ENCODE assay signal across 1 cellular context in the genomic region with DNA sequence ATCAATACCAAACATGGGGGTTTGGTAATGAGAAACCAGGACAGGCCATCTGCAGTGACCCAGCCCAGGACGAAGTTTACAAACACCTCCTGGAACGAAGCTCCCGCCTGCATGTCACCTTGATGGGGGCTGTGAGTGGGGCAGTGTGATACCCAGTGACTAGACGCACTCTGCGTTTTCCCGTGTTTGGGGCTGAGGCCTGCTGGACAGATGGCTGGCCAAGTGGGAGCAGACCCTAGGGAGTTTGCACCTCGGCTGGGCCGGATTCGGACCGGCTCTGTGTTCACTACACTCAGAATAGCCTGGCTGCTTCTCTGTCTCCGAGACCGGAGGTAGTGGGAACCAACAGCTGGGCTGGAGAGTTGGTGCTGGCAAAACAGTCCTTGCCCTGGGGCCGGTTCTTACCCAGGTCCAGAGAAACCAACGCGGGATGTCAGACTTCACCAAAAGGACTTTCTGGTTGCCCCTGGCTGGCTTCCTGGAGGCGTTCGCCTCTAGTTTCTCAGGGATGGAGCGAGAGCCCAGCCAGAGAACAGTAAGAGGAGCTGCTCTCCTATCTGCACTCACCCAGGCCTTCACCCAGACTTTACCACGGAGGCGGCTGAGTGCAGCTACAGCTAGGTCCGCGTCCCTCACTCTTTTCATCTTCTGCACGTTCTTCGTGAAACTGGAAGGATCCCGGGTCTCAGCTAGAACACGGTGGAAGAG.
TF ChIP-seq lines count a peak whose summit lies in the region.

No MANE protein-coding gene starts in this region.

TF ChIP-seq in K562, 482 proteins besides CTCF, POLR2A, EP300 and RAD21:
- TF ChIP-seq RBM22 (IDR thresholded peaks at IDR 0.05; ENCODE audit: low read depth, low read length, poor library complexity, severe bottlenecking) (no peak), MCM5 (IDR thresholded peaks at IDR 0.05; ENCODE audit: low read depth) (no peak), TSHZ1 (CRISPR knock-in tag; IDR thresholded peaks at IDR 0.05) (no peak), POLR2AphosphoS5 (IDR thresholded peaks at IDR 0.05; ENCODE audit: control insufficient read depth, insufficient read depth, low read depth, low read length) (0 out of 2 replicates have a peak, but pooled peaks have one; percentile 16), HMBOX1 (IDR thresholded peaks at IDR 0.05) (no peak), MECOM (CRISPR knock-in tag; IDR thresholded peaks at IDR 0.05) (no peak), YBX1 (IDR thresholded peaks at IDR 0.05) (no peak), POLR2G (IDR thresholded peaks at IDR 0.05; ENCODE audit: low read depth, low read length) (0 out of 2 replicates have a peak, but pooled peaks have one; percentile 16), NCOA6 (IDR thresholded peaks at IDR 0.05) (no peak)
- TF ChIP-seq, protein P1, sequence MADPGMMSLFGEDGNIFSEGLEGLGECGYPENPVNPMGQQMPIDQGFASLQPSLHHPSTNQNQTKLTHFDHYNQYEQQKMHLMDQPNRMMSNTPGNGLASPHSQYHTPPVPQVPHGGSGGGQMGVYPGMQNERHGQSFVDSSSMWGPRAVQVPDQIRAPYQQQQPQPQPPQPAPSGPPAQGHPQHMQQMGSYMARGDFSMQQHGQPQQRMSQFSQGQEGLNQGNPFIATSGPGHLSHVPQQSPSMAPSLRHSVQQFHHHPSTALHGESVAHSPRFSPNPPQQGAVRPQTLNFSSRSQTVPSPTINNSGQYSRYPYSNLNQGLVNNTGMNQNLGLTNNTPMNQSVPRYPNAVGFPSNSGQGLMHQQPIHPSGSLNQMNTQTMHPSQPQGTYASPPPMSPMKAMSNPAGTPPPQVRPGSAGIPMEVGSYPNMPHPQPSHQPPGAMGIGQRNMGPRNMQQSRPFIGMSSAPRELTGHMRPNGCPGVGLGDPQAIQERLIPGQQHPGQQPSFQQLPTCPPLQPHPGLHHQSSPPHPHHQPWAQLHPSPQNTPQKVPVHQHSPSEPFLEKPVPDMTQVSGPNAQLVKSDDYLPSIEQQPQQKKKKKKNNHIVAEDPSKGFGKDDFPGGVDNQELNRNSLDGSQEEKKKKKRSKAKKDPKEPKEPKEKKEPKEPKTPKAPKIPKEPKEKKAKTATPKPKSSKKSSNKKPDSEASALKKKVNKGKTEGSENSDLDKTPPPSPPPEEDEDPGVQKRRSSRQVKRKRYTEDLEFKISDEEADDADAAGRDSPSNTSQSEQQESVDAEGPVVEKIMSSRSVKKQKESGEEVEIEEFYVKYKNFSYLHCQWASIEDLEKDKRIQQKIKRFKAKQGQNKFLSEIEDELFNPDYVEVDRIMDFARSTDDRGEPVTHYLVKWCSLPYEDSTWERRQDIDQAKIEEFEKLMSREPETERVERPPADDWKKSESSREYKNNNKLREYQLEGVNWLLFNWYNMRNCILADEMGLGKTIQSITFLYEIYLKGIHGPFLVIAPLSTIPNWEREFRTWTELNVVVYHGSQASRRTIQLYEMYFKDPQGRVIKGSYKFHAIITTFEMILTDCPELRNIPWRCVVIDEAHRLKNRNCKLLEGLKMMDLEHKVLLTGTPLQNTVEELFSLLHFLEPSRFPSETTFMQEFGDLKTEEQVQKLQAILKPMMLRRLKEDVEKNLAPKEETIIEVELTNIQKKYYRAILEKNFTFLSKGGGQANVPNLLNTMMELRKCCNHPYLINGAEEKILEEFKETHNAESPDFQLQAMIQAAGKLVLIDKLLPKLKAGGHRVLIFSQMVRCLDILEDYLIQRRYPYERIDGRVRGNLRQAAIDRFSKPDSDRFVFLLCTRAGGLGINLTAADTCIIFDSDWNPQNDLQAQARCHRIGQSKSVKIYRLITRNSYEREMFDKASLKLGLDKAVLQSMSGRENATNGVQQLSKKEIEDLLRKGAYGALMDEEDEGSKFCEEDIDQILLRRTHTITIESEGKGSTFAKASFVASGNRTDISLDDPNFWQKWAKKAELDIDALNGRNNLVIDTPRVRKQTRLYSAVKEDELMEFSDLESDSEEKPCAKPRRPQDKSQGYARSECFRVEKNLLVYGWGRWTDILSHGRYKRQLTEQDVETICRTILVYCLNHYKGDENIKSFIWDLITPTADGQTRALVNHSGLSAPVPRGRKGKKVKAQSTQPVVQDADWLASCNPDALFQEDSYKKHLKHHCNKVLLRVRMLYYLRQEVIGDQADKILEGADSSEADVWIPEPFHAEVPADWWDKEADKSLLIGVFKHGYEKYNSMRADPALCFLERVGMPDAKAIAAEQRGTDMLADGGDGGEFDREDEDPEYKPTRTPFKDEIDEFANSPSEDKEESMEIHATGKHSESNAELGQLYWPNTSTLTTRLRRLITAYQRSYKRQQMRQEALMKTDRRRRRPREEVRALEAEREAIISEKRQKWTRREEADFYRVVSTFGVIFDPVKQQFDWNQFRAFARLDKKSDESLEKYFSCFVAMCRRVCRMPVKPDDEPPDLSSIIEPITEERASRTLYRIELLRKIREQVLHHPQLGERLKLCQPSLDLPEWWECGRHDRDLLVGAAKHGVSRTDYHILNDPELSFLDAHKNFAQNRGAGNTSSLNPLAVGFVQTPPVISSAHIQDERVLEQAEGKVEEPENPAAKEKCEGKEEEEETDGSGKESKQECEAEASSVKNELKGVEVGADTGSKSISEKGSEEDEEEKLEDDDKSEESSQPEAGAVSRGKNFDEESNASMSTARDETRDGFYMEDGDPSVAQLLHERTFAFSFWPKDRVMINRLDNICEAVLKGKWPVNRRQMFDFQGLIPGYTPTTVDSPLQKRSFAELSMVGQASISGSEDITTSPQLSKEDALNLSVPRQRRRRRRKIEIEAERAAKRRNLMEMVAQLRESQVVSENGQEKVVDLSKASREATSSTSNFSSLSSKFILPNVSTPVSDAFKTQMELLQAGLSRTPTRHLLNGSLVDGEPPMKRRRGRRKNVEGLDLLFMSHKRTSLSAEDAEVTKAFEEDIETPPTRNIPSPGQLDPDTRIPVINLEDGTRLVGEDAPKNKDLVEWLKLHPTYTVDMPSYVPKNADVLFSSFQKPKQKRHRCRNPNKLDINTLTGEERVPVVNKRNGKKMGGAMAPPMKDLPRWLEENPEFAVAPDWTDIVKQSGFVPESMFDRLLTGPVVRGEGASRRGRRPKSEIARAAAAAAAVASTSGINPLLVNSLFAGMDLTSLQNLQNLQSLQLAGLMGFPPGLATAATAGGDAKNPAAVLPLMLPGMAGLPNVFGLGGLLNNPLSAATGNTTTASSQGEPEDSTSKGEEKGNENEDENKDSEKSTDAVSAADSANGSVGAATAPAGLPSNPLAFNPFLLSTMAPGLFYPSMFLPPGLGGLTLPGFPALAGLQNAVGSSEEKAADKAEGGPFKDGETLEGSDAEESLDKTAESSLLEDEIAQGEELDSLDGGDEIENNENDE (IDR thresholded peaks at IDR 0.05; ENCODE audit: low read depth, low read length) = no peak
